In genomic region chr4:55347610-55348228, GRCh38 we compare ENCODE assay signal across 9 cellular contexts. TPM values are rescaled to one million over a fixed set of nuclear protein-coding genes. Genes with fewer than 3 reads are reported as not detected.
A peak's percentile ranks its signal among the peaks of the same experiment; 100 is the strongest.
DNase-seq lines count a peak whose midpoint lies in the region; ATAC-seq and TF ChIP-seq lines count a peak whose summit lies in the region.
"Had no signal": no experiment of that assay in that cellular context is flagged by ENCODE, and none has a peak within 500 bp of the region (broad histone marks: within the 10 kb centered on the region; RNA-seq: fewer than 3 reads in every experiment).

No MANE protein-coding gene starts in this region.

- peaks cover 4% of the 10 kb centered on the region for H3K36me3 Mint-ChIP-seq in stimulated activated naive CD8-positive, alpha-beta T cell treated with anti-CD3 and anti-CD28 coated beads, Interleukin-15, Interleukin-2, amounts not matched to agents 100 ng/mL and 50 ng/mL, for 24 hours (ENCODE audit: low read depth)
- no peaks in the 10 kb centered on the region for H3K36me3 Mint-ChIP-seq in T-helper 17 cell (ENCODE audit: low read depth)

- peak overlapping the region; percentile 87 for H3K4me3 Mint-ChIP-seq in stimulated activated naive CD8-positive, alpha-beta T cell treated with anti-CD3 and anti-CD28 coated beads, Interleukin-15, Interleukin-2, amounts not matched to agents 100 ng/mL and 50 ng/mL, for 24 hours
- peak overlapping the region; percentile 71 for H3K4me3 Mint-ChIP-seq in T-helper 17 cell

- no peak for ATAC-seq in stimulated activated naive CD8-positive, alpha-beta T cell treated with anti-CD3 and anti-CD28 coated beads, Interleukin-15, Interleukin-2, amounts not matched to agents 100 U/mL and 50 U/mL, for 24 hours
- ATAC-seq in T-helper 17 cell (no peak), foreskin keratinocyte (peak; percentile 25), upper lobe of left lung (ENCODE audit: low FRiP score in 2 of 2) (no peak), left colon (no peak), HG03196 (IDR thresholded peaks at IDR 0.05; ENCODE audit: unreplicated experiment) (no peak)

- 82 to 91% methylated on average over 3 of the region's 3 CpGs for WGBS in upper lobe of left lung, 2 donors

- H3K4me1 ChIP-seq in foreskin keratinocyte = peaks cover 4% of the 10 kb centered on the region
- peaks cover 20 to 35% (median 31%) of the 10 kb centered on the region in 4 donors for H3K4me1 ChIP-seq in upper lobe of left lung

- no peaks in the 10 kb centered on the region for H3K9me3 ChIP-seq in T-helper 17 cell (ENCODE audit: control insufficient read depth, low read length, poor library complexity, severe bottlenecking)
- no peaks in the 10 kb centered on the region for H3K9me3 ChIP-seq in upper lobe of left lung

- H3K27me3 ChIP-seq in foreskin keratinocyte = no peaks in the 10 kb centered on the region
- H3K27me3 ChIP-seq in upper lobe of left lung = no peaks in the 10 kb centered on the region

- peak overlapping the region; percentile 87 for H3K27ac Mint-ChIP-seq in stimulated activated naive CD8-positive, alpha-beta T cell treated with anti-CD3 and anti-CD28 coated beads, Interleukin-15, Interleukin-2, amounts not matched to agents 100 ng/mL and 50 ng/mL, for 24 hours
- H3K27ac Mint-ChIP-seq in T-helper 17 cell = no peak overlapping the region

- H3K4me3 ChIP-seq in upper lobe of left lung = peak overlapping the region in 2 of 4 donors; percentile 73 to 91

- no peak overlapping the region for H3K27ac ChIP-seq in foreskin keratinocyte
- peak overlapping the region; percentile 92 to 97 (median 95) for H3K27ac ChIP-seq in upper lobe of left lung

- TF ChIP-seq CTCF in foreskin keratinocyte (conservative IDR thresholded peaks at IDR 0.05) = peak; percentile 8
- peak in 1 of 6 experiments; percentile 15 for TF ChIP-seq CTCF in upper lobe of left lung (IDR thresholded peaks at IDR 0.05)

- no peaks in the 10 kb centered on the region for H3K9me3 Mint-ChIP-seq in stimulated activated naive CD8-positive, alpha-beta T cell treated with anti-CD3 and anti-CD28 coated beads, Interleukin-15, Interleukin-2, amounts not matched to agents 100 ng/mL and 50 ng/mL, for 24 hours

- peak in 1 of 4 donors; percentile 8 for TF ChIP-seq EP300 in upper lobe of left lung (IDR thresholded peaks at IDR 0.05)

- intact Hi-C loops in left colon (cut with DNase I, micrococcal nuclease) = loop anchor here in 1 of 2 donors (5.0 to 10.0 kb wide), 2 partner anchors 200 to 517 kb away; partner anchors contain the start of gene CLOCK

- no peak for DNase-seq in stimulated activated naive CD8-positive, alpha-beta T cell treated with anti-CD3 and anti-CD28 coated beads, Interleukin-15, Interleukin-2, amounts not matched to agents 100 U/mL and 50 U/mL, for 24 hours
- DNase-seq in T-helper 17 cell (no peak), foreskin keratinocyte (no peak), upper lobe of left lung (no peak), NCI-H187 treated with DMSO at 0.1 percent for 48 hours (lab: John Stamatoyannopoulos, UW) (no peak), left colon (no peak)
- DNase-seq: hypothalamus had no signal

- H3K36me3 ChIP-seq in upper lobe of left lung = no peaks in the 10 kb centered on the region

- no peak for TF ChIP-seq POLR2A in upper lobe of left lung (IDR thresholded peaks at IDR 0.05)

- H3K27me3 Mint-ChIP-seq in stimulated activated naive CD8-positive, alpha-beta T cell treated with anti-CD3 and anti-CD28 coated beads, Interleukin-15, Interleukin-2, amounts not matched to agents 100 ng/mL and 50 ng/mL, for 24 hours = no peaks in the 10 kb centered on the region
- no peaks in the 10 kb centered on the region for H3K27me3 Mint-ChIP-seq in T-helper 17 cell

- H3K4me1 Mint-ChIP-seq in stimulated activated naive CD8-positive, alpha-beta T cell treated with anti-CD3 and anti-CD28 coated beads, Interleukin-15, Interleukin-2, amounts not matched to agents 100 ng/mL and 50 ng/mL, for 24 hours (ENCODE audit: low read depth) = peaks cover 42% of the 10 kb centered on the region
- peaks cover 9% of the 10 kb centered on the region for H3K4me1 Mint-ChIP-seq in T-helper 17 cell

RNA-seq across cellular contexts. Expression of gene SRD5A3, which starts 1.7 kb away (rescaled TPM):
- total RNA-seq in T-helper 17 cell (1 to 10 TPM; 1.8 to 2.6 TPM), foreskin keratinocyte (9.5 and 11.6 TPM in 2 replicates), upper lobe of left lung (10 to 100 TPM in 4 of 6 donors, 1 to 10 TPM in 2; 7.2 to 21.4 (median 13.0) TPM), left colon (10 to 100 TPM; 14.1 to 16.2 TPM)
- polyA plus RNA-seq in foreskin keratinocyte = 12.5 and 18.2 TPM in 2 replicates

RNA-seq across cellular contexts. Expression of gene TMEM165, which starts 48.0 kb away (rescaled TPM):
- total RNA-seq in T-helper 17 cell (10 to 100 TPM; 49.7 to 58.8 TPM), foreskin keratinocyte (65.4 and 67.9 TPM in 2 replicates), upper lobe of left lung (100 to 1,000 TPM; 118 to 312 (median 231) TPM), left colon (10 to 100 TPM; 65.8 to 71.9 TPM)
- polyA plus RNA-seq in foreskin keratinocyte = 50.7 and 54.4 TPM in 2 replicates
